9 cellular contexts compared by ENCODE assay signal in genomic region chr16:66661210-66661560, GRCh38. TPM values are rescaled to one million over a fixed set of nuclear protein-coding genes. Genes with fewer than 3 reads are reported as not detected.
DNase-seq lines count a peak whose midpoint lies in the region; ATAC-seq and TF ChIP-seq lines count a peak whose summit lies in the region.
"Had no signal": no experiment of that assay in that cellular context is flagged by ENCODE, and none has a peak within 500 bp of the region (broad histone marks: within the 10 kb centered on the region; RNA-seq: fewer than 3 reads in every experiment).

No MANE protein-coding gene starts in this region.

- H3K27ac Mint-ChIP-seq in WTC11 (peak overlapping the region; percentile 59; the same call in 1 of the 2 replicates), progenitor cell of endocrine pancreas (peak overlapping the region; percentile 29)

- no peak for DNase-seq in AG04450 (ENCODE audit: low read depth, low spot score)
- no peak for DNase-seq in WTC11 (ENCODE audit: low spot score)
- DNase-seq in left ventricle myocardium superior: no peak
- DNase-seq in progenitor cell of endocrine pancreas (ENCODE audit: low spot score, unreplicated experiment): no peak
- DNase-seq in SK-N-DZ (ENCODE audit: low spot score): no peak
- DNase-seq in activated CD4-positive, alpha-beta T cell treated with anti-CD3 and anti-CD28 coated beads for 4 hours: no peak
- DNase-seq in NCI-H128 (lab: John Stamatoyannopoulos, UW; ENCODE audit: unreplicated experiment): no peak

- TF ChIP-seq CTCF in AG04450 (IDR thresholded peaks at IDR 0.05; ENCODE audit: low read depth, low read length) (no peak), WTC11 (IDR thresholded peaks at IDR 0.05) (no peak), progenitor cell of endocrine pancreas (IDR thresholded peaks at IDR 0.05; ENCODE audit: unreplicated experiment) (no peak)

- CTCF ChIA-PET in AG04450 (lab: Charles Lee) (interaction anchor here (0.8 to 6.1 kb wide), 16 partner anchors 8 to 212 kb away, joined by 3 to 118 read pairs (median 6); partner anchors contain the start of genes DYNC1LI2 and NAE1), WTC11 (lab: Charles Lee) (interaction anchor here (0.8 to 5.1 kb wide), 10 partner anchors 10 to 254 kb away, joined by 3 to 80 read pairs (median 4); partner anchors contain the start of genes CMTM4 and DYNC1LI2)

- no peaks in the 10 kb centered on the region for H3K9me3 ChIP-seq in AG04450 (ENCODE audit: control insufficient read depth, insufficient read depth, low read length)
- H3K9me3 ChIP-seq: colonic mucosa had no signal

- H3K27me3 Mint-ChIP-seq in WTC11 (ENCODE audit: low read depth) (no peaks in the 10 kb centered on the region), progenitor cell of endocrine pancreas (no peaks in the 10 kb centered on the region)

- no peak overlapping the region for H3K4me3 ChIP-seq in AG04450 (ENCODE audit: low read depth, low read length)
- H3K4me3 ChIP-seq: colonic mucosa had no signal

- H3K36me3 Mint-ChIP-seq in WTC11 (no peaks in the 10 kb centered on the region), progenitor cell of endocrine pancreas (ENCODE audit: insufficient read depth) (no peaks in the 10 kb centered on the region)

- H3K4me3 Mint-ChIP-seq in WTC11: no peak overlapping the region
- no peak overlapping the region for H3K4me3 Mint-ChIP-seq in progenitor cell of endocrine pancreas (ENCODE audit: low read depth)

- H3K4me1 Mint-ChIP-seq in WTC11: peaks cover 17% of the 10 kb centered on the region
- peaks cover 19% of the 10 kb centered on the region for H3K4me1 Mint-ChIP-seq in progenitor cell of endocrine pancreas (ENCODE audit: low read depth)

- intact Hi-C loops in left ventricle myocardium superior (cut with micrococcal nuclease): no loop called here

- ATAC-seq in WTC11 (no peak), left ventricle myocardium superior (peak; percentile 22), HG02884 (IDR thresholded peaks at IDR 0.05; ENCODE audit: unreplicated experiment) (no peak)

- peak overlapping the region; percentile 79 for H3K27ac ChIP-seq in AG04450 (ENCODE audit: low read depth, low read length)
- H3K27ac ChIP-seq: colonic mucosa had no signal

- H3K9me3 Mint-ChIP-seq in WTC11 (no peaks in the 10 kb centered on the region), progenitor cell of endocrine pancreas (ENCODE audit: low read depth) (no peaks in the 10 kb centered on the region)

- POLR2A ChIA-PET in AG04450 (lab: Yijun Ruan, JAX): interaction anchor here (0.8 to 1.8 kb wide), 6 partner anchors 10 to 91 kb away, joined by 3 to 5 read pairs (median 3); partner anchors contain the start of gene DYNC1LI2
- POLR2A ChIA-PET in WTC11 (lab: Charles Lee): interaction anchor here (0.6 kb wide), 3 partner anchors 16 to 199 kb away, joined by 3 to 8 read pairs (median 3); no protein-coding TSS in a partner anchor

- no peaks in the 10 kb centered on the region for H3K27me3 ChIP-seq in AG04450 (ENCODE audit: control insufficient read depth, insufficient read depth, low read length)
- H3K27me3 ChIP-seq: colonic mucosa had no signal

TF ChIP-seq in WTC11, 78 proteins besides CTCF, POLR2A, EP300 and RAD21 (continues in another document):
- TF ChIP-seq SMAD4 (CRISPR knock-in tag; IDR thresholded peaks at IDR 0.05) (no peak), NFYB (CRISPR knock-in tag; conservative IDR thresholded peaks at IDR 0.05; ENCODE audit: low read depth) (no peak), NFE2L1 (CRISPR knock-in tag; IDR thresholded peaks at IDR 0.05) (no peak), JUN (CRISPR knock-in tag; IDR thresholded peaks at IDR 0.05) (no peak), SMAD3 (CRISPR knock-in tag; IDR thresholded peaks at IDR 0.05; ENCODE audit: borderline replicate concordance) (no peak), ATF3 (CRISPR knock-in tag; conservative IDR thresholded peaks at IDR 0.05) (no peak), AR (CRISPR knock-in tag; IDR thresholded peaks at IDR 0.05) (no peak), CBFB (CRISPR knock-in tag; IDR thresholded peaks at IDR 0.05; ENCODE audit: low read depth) (no peak)
- TF ChIP-seq, protein P1, sequence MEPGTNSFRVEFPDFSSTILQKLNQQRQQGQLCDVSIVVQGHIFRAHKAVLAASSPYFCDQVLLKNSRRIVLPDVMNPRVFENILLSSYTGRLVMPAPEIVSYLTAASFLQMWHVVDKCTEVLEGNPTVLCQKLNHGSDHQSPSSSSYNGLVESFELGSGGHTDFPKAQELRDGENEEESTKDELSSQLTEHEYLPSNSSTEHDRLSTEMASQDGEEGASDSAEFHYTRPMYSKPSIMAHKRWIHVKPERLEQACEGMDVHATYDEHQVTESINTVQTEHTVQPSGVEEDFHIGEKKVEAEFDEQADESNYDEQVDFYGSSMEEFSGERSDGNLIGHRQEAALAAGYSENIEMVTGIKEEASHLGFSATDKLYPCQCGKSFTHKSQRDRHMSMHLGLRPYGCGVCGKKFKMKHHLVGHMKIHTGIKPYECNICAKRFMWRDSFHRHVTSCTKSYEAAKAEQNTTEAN (CRISPR knock-in tag; IDR thresholded peaks at IDR 0.05): no peak
- TF ChIP-seq, protein P2, sequence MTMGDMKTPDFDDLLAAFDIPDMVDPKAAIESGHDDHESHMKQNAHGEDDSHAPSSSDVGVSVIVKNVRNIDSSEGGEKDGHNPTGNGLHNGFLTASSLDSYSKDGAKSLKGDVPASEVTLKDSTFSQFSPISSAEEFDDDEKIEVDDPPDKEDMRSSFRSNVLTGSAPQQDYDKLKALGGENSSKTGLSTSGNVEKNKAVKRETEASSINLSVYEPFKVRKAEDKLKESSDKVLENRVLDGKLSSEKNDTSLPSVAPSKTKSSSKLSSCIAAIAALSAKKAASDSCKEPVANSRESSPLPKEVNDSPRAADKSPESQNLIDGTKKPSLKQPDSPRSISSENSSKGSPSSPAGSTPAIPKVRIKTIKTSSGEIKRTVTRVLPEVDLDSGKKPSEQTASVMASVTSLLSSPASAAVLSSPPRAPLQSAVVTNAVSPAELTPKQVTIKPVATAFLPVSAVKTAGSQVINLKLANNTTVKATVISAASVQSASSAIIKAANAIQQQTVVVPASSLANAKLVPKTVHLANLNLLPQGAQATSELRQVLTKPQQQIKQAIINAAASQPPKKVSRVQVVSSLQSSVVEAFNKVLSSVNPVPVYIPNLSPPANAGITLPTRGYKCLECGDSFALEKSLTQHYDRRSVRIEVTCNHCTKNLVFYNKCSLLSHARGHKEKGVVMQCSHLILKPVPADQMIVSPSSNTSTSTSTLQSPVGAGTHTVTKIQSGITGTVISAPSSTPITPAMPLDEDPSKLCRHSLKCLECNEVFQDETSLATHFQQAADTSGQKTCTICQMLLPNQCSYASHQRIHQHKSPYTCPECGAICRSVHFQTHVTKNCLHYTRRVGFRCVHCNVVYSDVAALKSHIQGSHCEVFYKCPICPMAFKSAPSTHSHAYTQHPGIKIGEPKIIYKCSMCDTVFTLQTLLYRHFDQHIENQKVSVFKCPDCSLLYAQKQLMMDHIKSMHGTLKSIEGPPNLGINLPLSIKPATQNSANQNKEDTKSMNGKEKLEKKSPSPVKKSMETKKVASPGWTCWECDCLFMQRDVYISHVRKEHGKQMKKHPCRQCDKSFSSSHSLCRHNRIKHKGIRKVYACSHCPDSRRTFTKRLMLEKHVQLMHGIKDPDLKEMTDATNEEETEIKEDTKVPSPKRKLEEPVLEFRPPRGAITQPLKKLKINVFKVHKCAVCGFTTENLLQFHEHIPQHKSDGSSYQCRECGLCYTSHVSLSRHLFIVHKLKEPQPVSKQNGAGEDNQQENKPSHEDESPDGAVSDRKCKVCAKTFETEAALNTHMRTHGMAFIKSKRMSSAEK (CRISPR knock-in tag; IDR thresholded peaks at IDR 0.05; ENCODE audit: borderline replicate concordance): no peak

RNA-seq across cellular contexts. Expression of gene CMTM4, which starts 35.4 kb away (rescaled TPM):
- 16.4 and 19.2 TPM in 2 replicates for polyA plus RNA-seq in AG04450 (2011; rRNA removed)
- 25.2 and 29.4 TPM in 2 replicates for polyA minus RNA-seq in AG04450 (2011; rRNA and poly(A)+ RNA removed)
- total RNA-seq in WTC11 (2021) (56.2 to 60.6 TPM (median 58.5 TPM) in 3 replicates), left ventricle myocardium superior (12.7 TPM), progenitor cell of endocrine pancreas (80.9 and 82.3 TPM in 2 replicates)
- polyA plus RNA-seq in SK-N-DZ (2014; cell fraction: cytosol; rRNA removed): 14.8 and 16.7 TPM in 2 replicates
- polyA plus RNA-seq in SK-N-DZ (2014; cell fraction: nucleus; rRNA removed): 14.9 and 19.3 TPM in 2 replicates

RNA-seq across cellular contexts. Expression of gene CMTM3, which starts 56.7 kb away (rescaled TPM):
- polyA plus RNA-seq in AG04450 (2011; rRNA removed): 31.6 and 33.5 TPM in 2 replicates
- 31.5 and 41.0 TPM in 2 replicates for polyA minus RNA-seq in AG04450 (2011; rRNA and poly(A)+ RNA removed)
- total RNA-seq in WTC11 (2021) (19.1 to 29.1 TPM (median 28.2 TPM) in 3 replicates), left ventricle myocardium superior (10.6 TPM), progenitor cell of endocrine pancreas (48.2 and 51.5 TPM in 2 replicates)
- polyA plus RNA-seq in SK-N-DZ (2014; cell fraction: cytosol; rRNA removed): 31.7 and 31.9 TPM in 2 replicates
- 19.2 and 24.7 TPM in 2 replicates for polyA plus RNA-seq in SK-N-DZ (2014; cell fraction: nucleus; rRNA removed)
